In genomic region chr6:47235964-47236760, GRCh38 we compare ENCODE assay signal across 8 cellular contexts.
DNase-seq lines count a peak whose midpoint lies in the region; ATAC-seq lines count a peak whose summit lies in the region.

No MANE protein-coding gene starts in this region.

- no peak overlapping the region for H3K56ac ChIP-seq in mesendoderm (ENCODE audit: low read length)

- H3K4ac ChIP-seq in mesendoderm (ENCODE audit: low read depth, low read length): no peak overlapping the region

- H3K4me3 ChIP-seq in mesendoderm (ENCODE audit: low read length): no peak overlapping the region

- H3K4me2 ChIP-seq in mesendoderm (ENCODE audit: low read length): no peak overlapping the region

- H3K4me1 ChIP-seq in mesendoderm (ENCODE audit: control insufficient read depth, low read depth, low read length): peaks cover 3% of the 10 kb centered on the region

- no peak overlapping the region for H3K9ac ChIP-seq in mesendoderm (ENCODE audit: low read length)

- no peak overlapping the region for H2BK5ac ChIP-seq in mesendoderm (ENCODE audit: low read length)

- H3K79me2 ChIP-seq in mesendoderm (ENCODE audit: control insufficient read depth, insufficient read depth, low read length): peaks cover 5% of the 10 kb centered on the region

- no peaks in the 10 kb centered on the region for H3K27me3 ChIP-seq in mesendoderm (ENCODE audit: insufficient read depth, low read length, poor library complexity)

- H3K27ac ChIP-seq in mesendoderm (ENCODE audit: low read depth, low read length): no peak overlapping the region

- H3K36me3 ChIP-seq in mesendoderm (ENCODE audit: control insufficient read depth, insufficient read depth, low read length): no peaks in the 10 kb centered on the region

- peak overlapping the region; percentile 29 for H3K23ac ChIP-seq in mesendoderm (ENCODE audit: low read length)

- no peak overlapping the region for H4K5ac ChIP-seq in mesendoderm (ENCODE audit: low read length)

- no CpG with 5 or more reads among the region's 8 CpGs for WGBS in mesendoderm (ENCODE audit: extremely low coverage, insufficient coverage, low lambda C conversion rate)

- peaks cover 14% of the 10 kb centered on the region for H3K79me1 ChIP-seq in mesendoderm (ENCODE audit: low read length)

- peak; percentile 77 for DNase-seq in MV-4-11 (lab: John Stamatoyannopoulos, UW)
- peak; percentile 90 for DNase-seq in SHP77 treated with DMSO at 0.1 percent for 48 hours (lab: John Stamatoyannopoulos, UW)
- no peak for DNase-seq in mesendoderm
- DNase-seq in stimulated activated naive CD8-positive, alpha-beta T cell treated with anti-CD3 and anti-CD28 coated beads, Interleukin-15, Interleukin-2, amounts not matched to agents 100 U/mL and 50 U/mL, for 24 hours: no peak
- no peak for DNase-seq in dedifferentiated amniotic fluid mesenchymal stem cell (ENCODE audit: extremely low spot score)
- DNase-seq in ureter (ENCODE audit: low spot score): no peak
- DNase-seq in mesenteric fat pad (ENCODE audit: low spot score): no peak

- H2BK15ac ChIP-seq in mesendoderm (replicated peaks; ENCODE audit: low read depth): no peak overlapping the region

- no peak overlapping the region for H4K8ac ChIP-seq in mesendoderm (ENCODE audit: low read depth, low read length)

- no peak overlapping the region for H2BK120ac ChIP-seq in mesendoderm (ENCODE audit: low read depth, low read length)

- no peak overlapping the region for H2AK5ac ChIP-seq in mesendoderm (ENCODE audit: low read length)

- H3K18ac ChIP-seq in mesendoderm (ENCODE audit: low read length): no peak overlapping the region

- peak; percentile 93 for ATAC-seq in GM18868 (IDR thresholded peaks at IDR 0.05; ENCODE audit: unreplicated experiment)
- no peak for ATAC-seq in stimulated activated naive CD8-positive, alpha-beta T cell treated with anti-CD3 and anti-CD28 coated beads, Interleukin-15, Interleukin-2, amounts not matched to agents 100 U/mL and 50 U/mL, for 24 hours

Comparison
In these comparisons a context has a peak if more than half of its experiments do, and no peak if none do; other contexts are left out.
1. DNase-seq: peak in MV-4-11 (single experiment) and SHP77 treated with DMSO at 0.1 percent for 48 hours (single experiment); none in mesendoderm (single experiment), stimulated activated naive CD8-positive, alpha-beta T cell treated with anti-CD3 and anti-CD28 coated beads, Interleukin-15, Interleukin-2, amounts not matched to agents 100 U/mL and 50 U/mL, for 24 hours (single experiment), dedifferentiated amniotic fluid mesenchymal stem cell (single experiment), ureter (single experiment) and mesenteric fat pad (single experiment).